Comparison of ENCODE assay signal across 1 cellular context in genomic region chr21:37245151-37245550, GRCh38.
A peak's percentile ranks its signal among the peaks of the same experiment; 100 is the strongest.
TF ChIP-seq lines count a peak whose summit lies in the region.

No MANE protein-coding gene starts in this region.

TF ChIP-seq in H1, 55 proteins besides CTCF, POLR2A, EP300 and RAD21 (continued from another document):
- TF ChIP-seq TBP (IDR thresholded peaks at IDR 0.05; ENCODE audit: low read depth, low read length) (0 out of 2 replicates have a peak, but pooled peaks have one; percentile 11), TEAD4 (IDR thresholded peaks at IDR 0.05; ENCODE audit: low read depth, low read length) (peak; percentile 64), JUN (IDR thresholded peaks at IDR 0.05; ENCODE audit: low read depth, low read length) (no peak), ATF3 (IDR thresholded peaks at IDR 0.05; ENCODE audit: insufficient read depth, low read depth, low read length) (no peak), TAF7 (optimal IDR thresholded peaks at IDR 0.05; ENCODE audit: borderline replicate concordance, low read depth, low read length) (no peak), SIN3A (conservative IDR thresholded peaks at IDR 0.05 in 1 of 2, IDR thresholded peaks at IDR 0.05 in 1 of 2; ENCODE audit: low read depth in 1 of 2, low read length in 2 of 2) (no peak), CBX8 (IDR thresholded peaks at IDR 0.05; ENCODE audit: borderline replicate concordance, low read depth, low read length) (no peak), ZNF274 (IDR thresholded peaks at IDR 0.05; ENCODE audit: borderline replicate concordance, extremely low read depth, low read length) (no peak), PHF8 (conservative IDR thresholded peaks at IDR 0.05; ENCODE audit: low read depth, low read length) (no peak), RNF2 (IDR thresholded peaks at IDR 0.05; ENCODE audit: borderline replicate concordance, low read depth, low read length, missing control alignments, poor library complexity, severe bottlenecking) (no peak), CEBPB (IDR thresholded peaks at IDR 0.05; ENCODE audit: low read depth, low read length) (no peak), FOSL1 (IDR thresholded peaks at IDR 0.05; ENCODE audit: insufficient read depth, low read depth, low read length) (no peak), POLR2AphosphoS5 (IDR thresholded peaks at IDR 0.05; ENCODE audit: low read depth, low read length) (no peak), RXRA (IDR thresholded peaks at IDR 0.05; ENCODE audit: insufficient read depth, low read depth, low read length) (no peak), ATF2 (IDR thresholded peaks at IDR 0.05; ENCODE audit: low read length) (no peak), MAX (IDR thresholded peaks at IDR 0.05) (no peak), CBX5 (IDR thresholded peaks at IDR 0.05; ENCODE audit: low read depth, low read length) (no peak), SAP30 (IDR thresholded peaks at IDR 0.05; ENCODE audit: insufficient read depth, insufficient replicate concordance, low read length) (peak; percentile 27), ASH2L (IDR thresholded peaks at IDR 0.05; ENCODE audit: low read length) (no peak)
